ENCODE assay signal across 16 cellular contexts in the genomic region with DNA sequence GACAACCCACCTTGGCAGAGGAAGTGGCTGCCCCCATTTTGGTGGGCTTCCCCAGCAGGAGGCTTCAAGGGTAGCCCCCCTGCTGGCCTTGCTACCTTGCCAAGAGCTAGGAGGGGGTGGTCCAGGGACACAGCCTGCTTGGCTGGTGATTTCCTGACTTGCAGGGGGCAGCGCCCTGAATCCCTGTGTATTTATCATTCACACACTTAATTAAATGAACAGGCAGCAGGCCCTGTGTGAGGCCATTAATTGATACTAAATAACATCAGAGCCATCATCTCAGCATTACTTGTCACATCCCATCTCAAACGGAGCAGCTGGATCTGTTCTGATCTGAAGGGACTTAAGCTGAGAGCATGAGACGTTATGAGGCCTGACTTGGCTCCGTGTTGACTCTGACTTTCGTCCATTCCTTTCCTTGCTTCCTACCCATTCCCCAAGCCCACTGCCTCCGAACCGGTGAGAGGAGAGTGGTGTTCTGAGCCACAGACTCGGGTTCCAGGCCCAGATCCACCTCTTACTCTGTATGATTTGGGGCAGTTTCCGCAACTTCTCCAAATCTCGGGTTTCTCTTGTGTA. TPM values are rescaled to one million over a fixed set of nuclear protein-coding genes. Genes with fewer than 3 reads are reported as not detected.
"Had no signal": no experiment of that assay in that cellular context is flagged by ENCODE, and none has a peak within 500 bp of the region (broad histone marks: within the 10 kb centered on the region; RNA-seq: fewer than 3 reads in every experiment).

No MANE protein-coding gene starts in this region.

- H3K79me2 ChIP-seq: parathyroid adenoma had no signal

- DNase-seq: activated CD4-positive, alpha-beta T cell treated with anti-CD3 and anti-CD28 coated beads, Interleukin-2, amount 50 U/mL, for 4 hours; activated gamma-delta T cell; effector CD8-positive, alpha-beta T cell; gastrocnemius medialis; immature natural killer cell; mucosa of descending colon; naive B cell; spleen; stimulated activated CD4-positive, alpha-beta T cell treated with anti-CD3 and anti-CD28 coated beads, Interleukin-4, amount 100 ng/mL, for 4 hours had no signal

- H3K9me3 ChIP-seq: ascending aorta, breast epithelium, gastrocnemius medialis, heart right ventricle, mucosa of descending colon, spleen, testis had no signal

- H2AFZ ChIP-seq: parathyroid adenoma had no signal

- H3K4me1 ChIP-seq: breast epithelium had no signal

- H3K36me3 ChIP-seq: ascending aorta, breast epithelium, gastrocnemius medialis, heart right ventricle, spleen had no signal

- H3K9ac ChIP-seq: parathyroid adenoma had no signal

- H3K4me3 ChIP-seq: ascending aorta, breast epithelium, gastrocnemius medialis, heart right ventricle, mucosa of descending colon, spleen, testis had no signal

- ATAC-seq: esophagus mucosa; gastrocnemius medialis; mucosa of descending colon; stimulated activated memory B cell treated with anti-CD40 and anti-IgM and Interleukin-4, amounts not matched to agents 10 μg/mL and 1 μg/mL and 100 μg/mL, for 72 hours had no signal

- H3K27me3 ChIP-seq: ascending aorta, breast epithelium, gastrocnemius medialis, heart right ventricle, testis had no signal

- H3K27ac ChIP-seq: ascending aorta, breast epithelium, gastrocnemius medialis, heart right ventricle, parathyroid adenoma, spleen, testis had no signal

RNA-seq across cellular contexts. Expression of a gene that starts 33.6 kb away (rescaled TPM):
- polyA plus RNA-seq: immature natural killer cell had no signal
